17 cellular contexts compared by ENCODE assay signal in genomic region chr2:211512746-211513145, GRCh38.
"Had no signal": no experiment of that assay in that cellular context is flagged by ENCODE, and none has a peak within 500 bp of the region (broad histone marks: within the 10 kb centered on the region; RNA-seq: fewer than 3 reads in every experiment).

No MANE protein-coding gene starts in this region.

- ATAC-seq: left colon; lower lobe of right lung; sciatic nerve; stimulated activated naive CD8-positive, alpha-beta T cell treated with anti-CD3 and anti-CD28 coated beads, Interleukin-15, amount 100 ng/mL, for 72 hours had no signal

- H3K4me2 ChIP-seq: smooth muscle cell had no signal

- H3K36me3 Mint-ChIP-seq: activated naive CD8-positive, alpha-beta T cell had no signal

- H3K4me3 Mint-ChIP-seq: activated naive CD8-positive, alpha-beta T cell; mesothelial cell of epicardium; nephron progenitor cell; stimulated activated naive CD8-positive, alpha-beta T cell treated with anti-CD3 and anti-CD28 coated beads, Interleukin-15, amount 100 ng/mL, for 72 hours had no signal

- H3K27ac ChIP-seq: esophagus squamous epithelium, lower lobe of right lung, prostate gland, suprapubic skin, WERI-Rb-1 had no signal

- H3K9me3 ChIP-seq: esophagus squamous epithelium, lower lobe of right lung, prostate gland, suprapubic skin had no signal

- H3K27ac Mint-ChIP-seq: activated naive CD8-positive, alpha-beta T cell; mesothelial cell of epicardium; nephron progenitor cell; stimulated activated naive CD8-positive, alpha-beta T cell treated with anti-CD3 and anti-CD28 coated beads, Interleukin-15, amount 100 ng/mL, for 72 hours had no signal

- H3K27me3 ChIP-seq: esophagus squamous epithelium, suprapubic skin had no signal

- H3K4me1 ChIP-seq: esophagus squamous epithelium, lower lobe of right lung, prostate gland, suprapubic skin had no signal

- H3K27me3 Mint-ChIP-seq: activated naive CD8-positive, alpha-beta T cell; stimulated activated naive CD8-positive, alpha-beta T cell treated with anti-CD3 and anti-CD28 coated beads, Interleukin-15, amount 100 ng/mL, for 72 hours had no signal

- H3K36me3 ChIP-seq: esophagus squamous epithelium, lower lobe of right lung, prostate gland, suprapubic skin, WERI-Rb-1 had no signal

- H3K4me3 ChIP-seq: esophagus squamous epithelium, lower lobe of right lung, prostate gland, smooth muscle cell, suprapubic skin had no signal

- DNase-seq: activated CD4-positive, alpha-beta T cell treated with anti-CD3 and anti-CD28 coated beads, Interleukin-2, amount 50 U/mL, for 48 hours; activated gamma-delta T cell treated with Interleukin-2 at 50 U/mL for 16 hours; effector CD4-positive, alpha-beta T cell; esophagus squamous epithelium; left colon; lower lobe of right lung; stimulated activated CD4-positive, alpha-beta T cell treated with anti-CD3 and anti-CD28 coated beads, Interleukin-4, amount 100 ng/mL, for 1 hour; stimulated activated naive CD8-positive, alpha-beta T cell treated with anti-CD3 and anti-CD28 coated beads, Interleukin-15, amount 100 ng/mL, for 72 hours; trophoblast cell; WERI-Rb-1 had no signal

- H3K4me1 Mint-ChIP-seq: stimulated activated naive CD8-positive, alpha-beta T cell treated with anti-CD3 and anti-CD28 coated beads, Interleukin-15, amount 100 ng/mL, for 72 hours had no signal
